18 cellular contexts compared by ENCODE assay signal in genomic region chr15:34628577-34629152, GRCh38. TPM values are rescaled to one million over a fixed set of nuclear protein-coding genes. Genes with fewer than 3 reads are reported as not detected.
A peak's percentile ranks its signal among the peaks of the same experiment; 100 is the strongest.
DNase-seq lines count a peak whose midpoint lies in the region; ATAC-seq and TF ChIP-seq lines count a peak whose summit lies in the region.
"Had no signal": no experiment of that assay in that cellular context is flagged by ENCODE, and none has a peak within 500 bp of the region (broad histone marks: within the 10 kb centered on the region; RNA-seq: fewer than 3 reads in every experiment).

No MANE protein-coding gene starts in this region.

- no peaks in the 10 kb centered on the region for H3K36me3 Mint-ChIP-seq in activated naive CD8-positive, alpha-beta T cell treated with anti-CD3 and anti-CD28 coated beads for 36 hours
- H3K36me3 Mint-ChIP-seq: CD4-positive, alpha-beta memory T cell had no signal

- peaks cover 8% of the 10 kb centered on the region for H3K4me1 Mint-ChIP-seq in activated naive CD8-positive, alpha-beta T cell treated with anti-CD3 and anti-CD28 coated beads for 36 hours
- H3K4me1 Mint-ChIP-seq: CD4-positive, alpha-beta memory T cell had no signal

- ATAC-seq in RWPE2 (ENCODE audit: low read depth) = peak; percentile 99
- ATAC-seq: K562 had no signal

- H3K27ac ChIP-seq in RWPE2 (ENCODE audit: poor library complexity, severe bottlenecking) = peak overlapping the region; percentile 46
- H3K27ac ChIP-seq: 22Rv1, HL-60, Peyer's patch had no signal

- H3K36me3 ChIP-seq in RWPE2 (ENCODE audit: low read depth) = 0 out of 2 replicates have a peak, but pooled peaks cover 5% of the 10 kb centered on the region
- H3K36me3 ChIP-seq: Peyer's patch had no signal

- peaks cover 32% of the 10 kb centered on the region for H3K27me3 Mint-ChIP-seq in activated naive CD8-positive, alpha-beta T cell treated with anti-CD3 and anti-CD28 coated beads for 36 hours

- peaks cover 18% of the 10 kb centered on the region for H3K9me3 Mint-ChIP-seq in activated naive CD8-positive, alpha-beta T cell treated with anti-CD3 and anti-CD28 coated beads for 36 hours

- H3K27ac Mint-ChIP-seq in activated naive CD8-positive, alpha-beta T cell treated with anti-CD3 and anti-CD28 coated beads for 36 hours = no peak overlapping the region
- H3K27ac Mint-ChIP-seq: CD4-positive, alpha-beta memory T cell had no signal

- no peak overlapping the region for H3K4me3 Mint-ChIP-seq in activated naive CD8-positive, alpha-beta T cell treated with anti-CD3 and anti-CD28 coated beads for 36 hours
- H3K4me3 Mint-ChIP-seq: CD4-positive, alpha-beta memory T cell had no signal

- peaks cover 19% of the 10 kb centered on the region for H3K4me1 ChIP-seq in RWPE2 (ENCODE audit: insufficient read depth, poor library complexity, severe bottlenecking)
- H3K4me1 ChIP-seq: Peyer's patch had no signal

- TF ChIP-seq CTCF in RWPE2 (IDR thresholded peaks at IDR 0.05; ENCODE audit: poor library complexity, severe bottlenecking) (no peak), epithelial cell of esophagus (IDR thresholded peaks at IDR 0.05; ENCODE audit: insufficient read depth, low read depth, low read length, missing control alignments) (no peak)

- DNase-seq in DMS53 (lab: John Stamatoyannopoulos, UW) (peak; percentile 5), DMS53 treated with DMSO at 0.1 percent for 48 hours (lab: John Stamatoyannopoulos, UW; ENCODE audit: unreplicated experiment) (no peak), RWPE2 (ENCODE audit: low spot score) (no peak), epithelial cell of esophagus (ENCODE audit: low read depth) (peak; percentile 70), NCI-H1436 treated with DMSO at 0.1 percent for 48 hours (lab: John Stamatoyannopoulos, UW) (no peak), GDM1 (lab: John Stamatoyannopoulos, UW) (no peak), amygdala (lab: John Stamatoyannopoulos, UW) (no peak)
- DNase-seq in activated naive CD8-positive, alpha-beta T cell treated with anti-CD3 and anti-CD28 coated beads for 36 hours = no peak
- DNase-seq: CD4-positive, alpha-beta memory T cell; DND-41; NCI-H146; NCI-H2081 treated with DMSO at 0.1 percent for 48 hours; NCI-H524; Peyer's patch; SHP77 treated with DMSO at 0.1 percent for 48 hours had no signal

- no peaks in the 10 kb centered on the region for H3K9me3 ChIP-seq in RWPE2 (ENCODE audit: severe bottlenecking)
- H3K9me3 ChIP-seq: Peyer's patch had no signal

- H3K4me3 ChIP-seq in RWPE2 (ENCODE audit: severe bottlenecking) (no peak overlapping the region), epithelial cell of esophagus (ENCODE audit: low read length) (no peak overlapping the region)
- H3K4me3 ChIP-seq: K562, Peyer's patch had no signal

- H3K27me3 ChIP-seq in RWPE2 (ENCODE audit: insufficient read depth, poor library complexity, severe bottlenecking) = no peaks in the 10 kb centered on the region
- H3K27me3 ChIP-seq: Peyer's patch had no signal

RNA-seq across cellular contexts. Expression of gene GOLGA8B, which starts 45.2 kb away (rescaled TPM):
- 100 to 1,000 TPM; 132 to 139 TPM for total RNA-seq in activated naive CD8-positive, alpha-beta T cell treated with anti-CD3 and anti-CD28 coated beads for 36 hours

Comparison
In these comparisons a context has a peak if more than half of its experiments do, and no peak if none do; other contexts are left out.
1. DNase-seq: peak in DMS53 (single experiment) and epithelial cell of esophagus (single experiment); none in DMS53 treated with DMSO at 0.1 percent for 48 hours (single experiment), RWPE2 (single experiment), NCI-H1436 treated with DMSO at 0.1 percent for 48 hours (single experiment), activated naive CD8-positive, alpha-beta T cell treated with anti-CD3 and anti-CD28 coated beads for 36 hours (single experiment), GDM1 (single experiment) and amygdala (0 of 56).